Comparison of ENCODE assay signal across 1 cellular context in the genomic region with DNA sequence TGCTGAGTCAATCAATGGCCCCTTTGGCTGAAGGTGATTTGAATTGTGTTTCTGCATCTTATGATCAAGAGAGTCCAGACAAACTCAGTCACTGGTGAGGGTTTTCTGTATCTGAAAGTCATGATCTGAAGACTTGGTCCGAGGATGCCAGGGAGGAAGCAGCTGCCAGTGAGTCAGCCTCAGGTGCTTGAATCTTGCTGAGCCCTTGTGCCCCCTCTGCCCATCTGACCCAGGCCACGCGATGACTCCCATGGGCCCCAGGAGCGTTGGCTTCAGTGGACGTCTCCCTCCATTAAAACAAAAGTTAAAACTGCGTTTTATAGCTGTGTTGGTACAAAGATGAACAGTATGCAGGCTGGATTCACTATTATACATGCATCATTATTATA.
TF ChIP-seq lines count a peak whose summit lies in the region.

No MANE protein-coding gene starts in this region.

TF ChIP-seq in GM23338, 12 proteins besides CTCF, POLR2A, EP300 and RAD21 (continued from another document):
- no peak for TF ChIP-seq ZNF462 (CRISPR knock-in tag; IDR thresholded peaks at IDR 0.05)
- TF ChIP-seq STAT1 (IDR thresholded peaks at IDR 0.05; ENCODE audit: unreplicated experiment), result no peak
- no peak for TF ChIP-seq JUNB (IDR thresholded peaks at IDR 0.05; ENCODE audit: unreplicated experiment)
- no peak for TF ChIP-seq ZNF331 (CRISPR knock-in tag; IDR thresholded peaks at IDR 0.05; ENCODE audit: low read depth)
- no peak for TF ChIP-seq NANOG (IDR thresholded peaks at IDR 0.05; ENCODE audit: borderline replicate concordance)
- TF ChIP-seq POLR2AphosphoS5 (IDR thresholded peaks at IDR 0.05; ENCODE audit: low read depth), result no peak
- TF ChIP-seq REST (IDR thresholded peaks at IDR 0.05; ENCODE audit: unreplicated experiment), result no peak
